Comparison of ENCODE assay signal across 1 cellular context in genomic region chr1:161766102-161766981, GRCh38.
TF ChIP-seq lines count a peak whose summit lies in the region.

Gene ATF6, plus strand, starts transcription at chr1:161766320. Its CDS starts 41 bp downstream, at chr1:161766361.

TF ChIP-seq in HepG2, 621 proteins besides CTCF, POLR2A, EP300 and RAD21 (continued from another document and continues in another):
- TF ChIP-seq RERE (CRISPR knock-in tag; IDR thresholded peaks at IDR 0.05; ENCODE audit: low read depth): no peak
- TF ChIP-seq MLX (CRISPR knock-in tag; IDR thresholded peaks at IDR 0.05): peak; percentile 64; the same call in 1 of the 2 replicates
- no peak for TF ChIP-seq AGO2 (optimal IDR thresholded peaks at IDR 0.05; ENCODE audit: low read depth, low read length)
- peak; percentile 93 for TF ChIP-seq ATF1 (CRISPR knock-in tag; IDR thresholded peaks at IDR 0.05)
- TF ChIP-seq BHLHE40 (IDR thresholded peaks at IDR 0.05; ENCODE audit: low read length): peak; percentile 74
- no peak; the same call in 1 of the 2 replicates for TF ChIP-seq KDM3A (CRISPR knock-in tag; IDR thresholded peaks at IDR 0.05; ENCODE audit: low read depth)
- TF ChIP-seq NCOA2 (CRISPR knock-in tag; IDR thresholded peaks at IDR 0.05): peak; percentile 61; the same call in 1 of the 2 replicates
- peak; percentile 61; the same call in 1 of the 2 replicates for TF ChIP-seq HOMEZ (CRISPR knock-in tag; IDR thresholded peaks at IDR 0.05; ENCODE audit: low read depth)
- TF ChIP-seq MLLT10 (CRISPR knock-in tag; IDR thresholded peaks at IDR 0.05): no peak
- no peak for TF ChIP-seq ZNF143 (CRISPR knock-in tag; IDR thresholded peaks at IDR 0.05)
- 0 out of 2 replicates have a peak, but pooled peaks have one; percentile 35 for TF ChIP-seq ZNF512B (CRISPR knock-in tag; IDR thresholded peaks at IDR 0.05; ENCODE audit: borderline replicate concordance)
- TF ChIP-seq ZNF687 (CRISPR knock-in tag; IDR thresholded peaks at IDR 0.05): peak; percentile 60
- peak; percentile 71; the same call in 1 of the 2 replicates for TF ChIP-seq MEF2D (CRISPR knock-in tag; IDR thresholded peaks at IDR 0.05)
- 0 out of 2 replicates have a peak, but pooled peaks have one; percentile 31 for TF ChIP-seq ZNF766 (CRISPR knock-in tag; IDR thresholded peaks at IDR 0.05; ENCODE audit: borderline replicate concordance)
- no peak for TF ChIP-seq ZBTB49 (CRISPR knock-in tag; IDR thresholded peaks at IDR 0.05; ENCODE audit: borderline replicate concordance)
- TF ChIP-seq ZFP36 (IDR thresholded peaks at IDR 0.05; ENCODE audit: borderline replicate concordance, low read depth, low read length, partially characterized antibody): no peak
- peak; percentile 84 for TF ChIP-seq MIER3 (CRISPR knock-in tag; IDR thresholded peaks at IDR 0.05; ENCODE audit: borderline replicate concordance)
- TF ChIP-seq EZH2 (conservative IDR thresholded peaks at IDR 0.05; ENCODE audit: low read depth, low read length): no peak
- TF ChIP-seq CC2D1A (CRISPR knock-in tag; IDR thresholded peaks at IDR 0.05): no peak
- TF ChIP-seq ARNT (IDR thresholded peaks at IDR 0.05): no peak
- no peak for TF ChIP-seq GPBP1L1 (CRISPR knock-in tag; IDR thresholded peaks at IDR 0.05)
- no peak for TF ChIP-seq ZFYVE20 (CRISPR knock-in tag; IDR thresholded peaks at IDR 0.05; ENCODE audit: borderline replicate concordance, low read depth)
- no peak for TF ChIP-seq PLSCR1 (CRISPR knock-in tag; IDR thresholded peaks at IDR 0.05; ENCODE audit: borderline replicate concordance)
- TF ChIP-seq ZUFSP (CRISPR knock-in tag; IDR thresholded peaks at IDR 0.05; ENCODE audit: borderline replicate concordance): no peak
- TF ChIP-seq GMEB1 (CRISPR knock-in tag; IDR thresholded peaks at IDR 0.05; ENCODE audit: borderline replicate concordance): peak; percentile 82
